Comparison of ENCODE assay signal across 8 cellular contexts in the genomic region with DNA sequence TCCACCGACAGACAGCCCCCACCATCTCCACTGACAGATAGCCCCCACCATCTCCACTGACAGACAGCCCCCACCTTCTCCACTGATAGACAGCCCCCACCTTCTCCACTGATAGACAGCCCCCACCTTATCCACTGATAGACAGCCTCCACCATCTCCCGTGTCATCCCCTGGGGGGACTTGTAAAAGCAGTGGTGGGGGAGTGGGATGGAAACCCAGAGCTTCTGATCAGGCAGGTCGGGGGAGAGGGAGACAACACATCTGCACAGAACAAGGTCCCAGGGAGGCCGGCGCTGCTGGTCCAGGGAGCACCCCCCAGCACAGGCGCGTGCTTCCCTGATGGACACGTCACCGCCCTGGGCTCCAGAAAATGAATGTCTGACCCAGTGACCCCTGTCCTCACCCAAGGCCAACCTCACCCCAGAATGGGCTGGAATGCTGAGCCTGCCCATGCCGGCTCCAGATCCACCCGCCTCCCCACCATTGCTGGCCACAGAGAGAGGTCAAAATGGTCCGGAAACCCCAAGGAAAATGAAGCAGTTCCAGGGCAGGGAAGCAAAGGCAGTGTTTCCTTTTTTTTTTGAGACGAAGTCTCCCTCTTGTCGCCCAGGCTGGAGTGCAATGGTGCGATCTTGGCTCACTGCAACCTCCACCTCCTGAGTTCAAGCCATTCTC.
DNase-seq lines count a peak whose midpoint lies in the region; ATAC-seq and TF ChIP-seq lines count a peak whose summit lies in the region.
"Not testable (repeated sequence)": the region's sequence is repeated elsewhere in the genome, so short reads cannot be mapped to it uniquely, and the experiment has no call there.

No MANE protein-coding gene starts in this region.

- peaks cover 19% of the 10 kb centered on the region for H3F3A ChIP-seq in SK-N-SH (replicated peaks; ENCODE audit: insufficient read depth)

- not testable (repeated sequence) for H3K36me3 ChIP-seq in SK-N-SH (replicated peaks in 1 of 2; ENCODE audit: control insufficient read depth in 1 of 2, insufficient read depth in 2 of 2, low read length in 1 of 2); muscle layer of colon (ENCODE audit: insufficient read depth, low read length); sigmoid colon; thymus (ENCODE audit: control insufficient read depth, insufficient read depth)
- peaks cover 0 to 22% (median 0%) of the 10 kb centered on the region in 9 donors for H3K36me3 ChIP-seq in heart left ventricle

- not testable (repeated sequence) for TF ChIP-seq RAD21 in SK-N-SH (IDR thresholded peaks at IDR 0.05; ENCODE audit: low read length)

- peaks cover 95% of the 10 kb centered on the region for H4K20me1 ChIP-seq in SK-N-SH (ENCODE audit: insufficient read depth)

- not testable (repeated sequence) for H2AFZ ChIP-seq in SK-N-SH (ENCODE audit: low read depth)

- not testable (repeated sequence) for H3K9ac ChIP-seq in SK-N-SH; muscle layer of colon (ENCODE audit: low read length)

- not testable (repeated sequence) for TF ChIP-seq POLR2A in heart left ventricle (IDR thresholded peaks at IDR 0.05); sigmoid colon (IDR thresholded peaks at IDR 0.05)

- POLR2A ChIA-PET in SK-N-SH (lab: Yijun Ruan, JAX): not testable (repeated sequence)

- WGBS in SK-N-SH (ENCODE audit: low lambda C conversion rate): 93% methylated on average over 15 of the region's 15 CpGs
- 68 to 73% (median 71%) methylated on average over 6 to 15 of the region's 15 CpGs for WGBS in heart left ventricle, 4 donors
- WGBS in sigmoid colon, 2 donors: 78 to 82% methylated on average over 15 of the region's 15 CpGs
- WGBS in thymus: 86% methylated on average over 15 of the region's 15 CpGs

- not testable (repeated sequence) for H3K27me3 ChIP-seq in SK-N-SH (ENCODE audit: insufficient read depth); heart left ventricle; muscle layer of colon (ENCODE audit: control insufficient read depth in 1 of 2, insufficient read depth in 2 of 2, low read length in 2 of 2); sigmoid colon; thymus (ENCODE audit: control insufficient read depth, insufficient read depth)

- not testable (repeated sequence) for H3K4me2 ChIP-seq in SK-N-SH

- CTCF ChIA-PET in SK-N-SH (lab: Yijun Ruan, JAX): interaction anchor here (0.7 kb wide), 1 partner anchor 12 kb away, joined by 3 read pairs; no protein-coding TSS in a partner anchor

- H3K4me3 ChIP-seq in GM08714 (ENCODE audit: low read length) (peak overlapping the region; percentile 17; the same call in 1 of the 2 replicates), thymus (ENCODE audit: low read length) (peak overlapping the region; percentile 42)
- not testable (repeated sequence) for H3K4me3 ChIP-seq in SK-N-SH (ENCODE audit: low read depth in 2 of 2, low read length in 1 of 2); heart left ventricle; muscle layer of colon (ENCODE audit: low read depth in 1 of 2, low read length in 2 of 2); sigmoid colon

- DNase-seq in SK-N-SH: peak; percentile 23
- peak; percentile 33 to 35 for DNase-seq in activated T-cell treated with anti-CD3 and anti-CD28 coated beads, Interleukin-2, amount 50 U/mL, for 48 hours
- DNase-seq in caudate nucleus (lab: John Stamatoyannopoulos, UW): peak in 7 of 61 donors; percentile 32 to 73 (median 52)
- DNase-seq in heart left ventricle: peak in 4 of 5 donors; percentile 10 to 62 (median 41)
- peak; percentile 67 for DNase-seq in sigmoid colon

- H3K27ac ChIP-seq in SK-N-SH (ENCODE audit: low read depth in 2 of 2, low read length in 1 of 2): not testable (repeated sequence)
- peak overlapping the region; percentile 39 for H3K27ac ChIP-seq in caudate nucleus (ENCODE audit: low read depth, low read length)
- H3K27ac ChIP-seq in heart left ventricle: peak overlapping the region in 11 of 12 donors; percentile 63 to 87 (median 80)
- peak overlapping the region; percentile 32 for H3K27ac ChIP-seq in muscle layer of colon (ENCODE audit: low read depth, low read length)
- H3K27ac ChIP-seq in sigmoid colon: peak overlapping the region; percentile 83 to 96 (median 86)
- peak overlapping the region; percentile 97 for H3K27ac ChIP-seq in thymus (ENCODE audit: low read depth)

- H3K4me1 ChIP-seq in SK-N-SH (ENCODE audit: control insufficient read depth in 1 of 2, insufficient read depth in 2 of 2, low read depth in 1 of 2, low read length in 1 of 2): peaks cover 16 to 35% of the 10 kb centered on the region in 2 experiments; a peak in 3 of 4 replicates
- peaks cover 40 to 79% (median 60%) of the 10 kb centered on the region in 12 donors for H3K4me1 ChIP-seq in heart left ventricle
- H3K4me1 ChIP-seq in muscle layer of colon (ENCODE audit: insufficient read depth, low read length): peaks cover 63% of the 10 kb centered on the region
- H3K4me1 ChIP-seq in sigmoid colon: peaks cover 2 to 80% (median 67%) of the 10 kb centered on the region in 4 donors
- H3K4me1 ChIP-seq in thymus (ENCODE audit: control insufficient read depth, insufficient read depth, low read length): not testable (repeated sequence)

- intact Hi-C loops in heart left ventricle (cut with DNase I); sigmoid colon (cut with DNase I): not testable (repeated sequence)

- not testable (repeated sequence) for H3K9me2 ChIP-seq in SK-N-SH

- peak in 2 of 4 donors; percentile 1 to 4 for ATAC-seq in heart left ventricle

- not testable (repeated sequence) for TF ChIP-seq EP300 in SK-N-SH (IDR thresholded peaks at IDR 0.05; ENCODE audit: borderline replicate concordance in 1 of 2, low read depth in 1 of 2, low read length in 1 of 2); sigmoid colon (IDR thresholded peaks at IDR 0.05)

- peaks cover 99% of the 10 kb centered on the region for H3K79me2 ChIP-seq in SK-N-SH (ENCODE audit: insufficient read depth)

- TF ChIP-seq CTCF in SK-N-SH (IDR thresholded peaks at IDR 0.05); heart left ventricle (IDR thresholded peaks at IDR 0.05); sigmoid colon (IDR thresholded peaks at IDR 0.05): not testable (repeated sequence)

- H3K9me3 ChIP-seq in SK-N-SH; heart left ventricle; muscle layer of colon (ENCODE audit: low read length); sigmoid colon; thymus (ENCODE audit: control insufficient read depth): not testable (repeated sequence)
